Comparison of ENCODE assay signal across 9 cellular contexts in the genomic region with DNA sequence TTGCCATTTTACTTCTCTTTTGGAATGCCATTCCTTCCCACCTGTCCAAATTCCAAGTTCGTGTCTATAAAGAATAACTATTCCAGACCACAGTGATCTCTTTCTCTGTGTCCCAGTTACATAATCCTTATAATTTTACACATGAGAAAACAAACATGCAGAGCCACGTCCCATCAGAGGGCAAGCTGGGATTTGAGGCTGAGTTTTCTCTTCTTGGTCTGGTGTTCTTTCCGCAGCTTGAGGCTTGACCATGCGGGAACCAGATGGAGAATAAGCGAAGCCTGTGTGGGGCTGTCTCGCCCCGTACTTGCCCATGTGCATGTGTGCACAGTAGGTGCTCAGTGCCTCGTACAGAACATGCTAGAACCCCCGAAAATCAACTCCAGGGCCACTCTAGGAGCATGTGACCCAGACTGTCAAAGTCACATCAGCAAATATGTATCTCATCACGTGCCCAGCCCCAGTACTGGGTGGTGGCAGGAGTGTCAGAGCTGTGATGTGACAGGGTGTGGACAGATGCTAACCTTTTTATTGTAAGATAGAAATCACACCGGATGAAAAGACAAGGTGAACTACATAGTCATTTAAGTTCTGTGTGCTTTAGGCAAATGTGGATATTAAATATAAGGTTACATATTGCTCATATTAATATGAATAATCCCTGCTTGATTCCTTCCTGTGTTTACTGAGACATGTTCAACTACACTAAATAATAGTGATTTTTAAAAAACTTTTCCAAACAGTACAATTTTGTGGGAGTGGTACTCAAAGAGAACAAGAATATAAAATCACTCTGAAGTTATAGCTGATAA. TPM values are rescaled to one million over a fixed set of nuclear protein-coding genes. Genes with fewer than 3 reads are reported as not detected.
DNase-seq lines count a peak whose midpoint lies in the region; ATAC-seq, FAIRE-seq and TF ChIP-seq lines count a peak whose summit lies in the region.
"Had no signal": no experiment of that assay in that cellular context is flagged by ENCODE, and none has a peak within 500 bp of the region (broad histone marks: within the 10 kb centered on the region; RNA-seq: fewer than 3 reads in every experiment).

No MANE protein-coding gene starts in this region.

- H3K27ac Mint-ChIP-seq in T-helper 17 cell: peak overlapping the region; percentile 97

- peak overlapping the region; percentile 67 for H3K4me3 Mint-ChIP-seq in T-helper 17 cell

- no peak overlapping the region for H2AFZ ChIP-seq in endothelial cell of umbilical vein (ENCODE audit: low read depth, low read length)

- H3K36me3 Mint-ChIP-seq in T-helper 17 cell (ENCODE audit: low read depth): peaks cover 3% of the 10 kb centered on the region

- peak overlapping the region; percentile 76 for H3K4me3 ChIP-seq in GM12864 (ENCODE audit: low read depth, low read length)
- H3K4me3 ChIP-seq in endothelial cell of umbilical vein (replicated peaks in 1 of 3; ENCODE audit: insufficient read depth in 1 of 3, low read depth in 1 of 3, low read length in 3 of 3): peak overlapping the region in 2 of 3 experiments; percentile 8 to 91

- ATAC-seq in T-helper 17 cell: no peak
- ATAC-seq in HG02973 (IDR thresholded peaks at IDR 0.05; ENCODE audit: unreplicated experiment): no peak
- ATAC-seq in GM18519 (IDR thresholded peaks at IDR 0.05; ENCODE audit: low FRiP score, unreplicated experiment): no peak
- no peak for ATAC-seq in HG03521 (IDR thresholded peaks at IDR 0.05; ENCODE audit: unreplicated experiment)
- ATAC-seq: left cardiac atrium had no signal

- no peak overlapping the region for H3K27ac ChIP-seq in endothelial cell of umbilical vein (ENCODE audit: insufficient read depth, low read depth, low read length)

- intact Hi-C loops in endothelial cell of umbilical vein (cut with micrococcal nuclease): no loop called here

- peak overlapping the region; percentile 94 for H3K4me2 ChIP-seq in endothelial cell of umbilical vein (ENCODE audit: insufficient read depth, low read length)

- TF ChIP-seq CTCF in GM12864 (IDR thresholded peaks at IDR 0.05; ENCODE audit: low read depth, low read length, missing control alignments) (no peak), endothelial cell of umbilical vein (IDR thresholded peaks at IDR 0.05; ENCODE audit: extremely low read depth in 1 of 2, insufficient read depth in 1 of 2, low read depth in 1 of 2, low read length in 2 of 2) (no peak)

- CTCF ChIA-PET in endothelial cell of umbilical vein (lab: Charles Lee): interaction anchor here (1.0 to 1.6 kb wide), 2 partner anchors 44 to 373 kb away, joined by 3 to 5 read pairs; no protein-coding TSS in a partner anchor

- peaks cover 9% of the 10 kb centered on the region for H4K20me1 ChIP-seq in endothelial cell of umbilical vein (replicated peaks; ENCODE audit: control insufficient read depth, extremely low read depth, insufficient read depth, low read length)

- H3K9ac ChIP-seq in endothelial cell of umbilical vein (replicated peaks; ENCODE audit: extremely low read depth, insufficient read depth, low read length): no peak overlapping the region

- H3K4me1 Mint-ChIP-seq in T-helper 17 cell: peaks cover 26% of the 10 kb centered on the region

- H3K27me3 ChIP-seq in endothelial cell of umbilical vein (ENCODE audit: control insufficient read depth in 2 of 2, insufficient read depth in 2 of 2, low read length in 2 of 2): no peaks in the 10 kb centered on the region

- H3K36me3 ChIP-seq in endothelial cell of umbilical vein (ENCODE audit: control insufficient read depth in 2 of 2, extremely low read depth in 1 of 2, insufficient read depth in 2 of 2, low read length in 2 of 2): peaks cover 9 to 26% of the 10 kb centered on the region in 2 experiments

- dilution Hi-C loops in endothelial cell of umbilical vein (cut with MboI; ENCODE audit: extremely low pct_ligation_motif_present, low sequenced_read_pairs): no loop called here

- POLR2A ChIA-PET in endothelial cell of umbilical vein (lab: Charles Lee): no interaction called here

- no peaks in the 10 kb centered on the region for H3K27me3 Mint-ChIP-seq in T-helper 17 cell

- BruUV-seq in endothelial cell of umbilical vein (replicated peaks; lab: Mats Ljungman, UMichigan): no TSS peak

- H3K4me1 ChIP-seq in endothelial cell of umbilical vein (ENCODE audit: control insufficient read depth, extremely low read depth, insufficient read depth, low read length): peaks cover 31% of the 10 kb centered on the region

- FAIRE-seq in endothelial cell of umbilical vein (lab: Jason Lieb, UNC): no peak

- H3K9me3 ChIP-seq in T-helper 17 cell (ENCODE audit: control insufficient read depth, low read length, poor library complexity, severe bottlenecking) (no peaks in the 10 kb centered on the region), endothelial cell of umbilical vein (replicated peaks; ENCODE audit: control insufficient read depth, insufficient read depth, low read length) (no peaks in the 10 kb centered on the region)

- no peak for DNase-seq in GM12864 (ENCODE audit: low read depth)
- DNase-seq in T-helper 17 cell: no peak
- no peak for DNase-seq in endothelial cell of umbilical vein (ENCODE audit: low read depth, low spot score)
- DNase-seq in pons (ENCODE audit: low spot score): peak; percentile 66
- DNase-seq in stimulated activated CD4-positive, alpha-beta T cell treated with anti-CD3 and anti-CD28 coated beads, Interleukin-2, amount 100 ng/mL, for 24 hours: no peak
- DNase-seq: left cardiac atrium had no signal

- H3K9me1 ChIP-seq in endothelial cell of umbilical vein (replicated peaks; ENCODE audit: control insufficient read depth, extremely low read depth, insufficient read depth, low read length): no peaks in the 10 kb centered on the region

- TF ChIP-seq POLR2A in endothelial cell of umbilical vein (IDR thresholded peaks at IDR 0.05; ENCODE audit: low read depth, low read length): no peak

- H3K79me2 ChIP-seq in endothelial cell of umbilical vein (ENCODE audit: control insufficient read depth, insufficient read depth, low read length): peaks cover 74% of the 10 kb centered on the region

TF ChIP-seq in endothelial cell of umbilical vein, 7 proteins besides CTCF, POLR2A, EP300 and RAD21:
- TF ChIP-seq MYC (IDR thresholded peaks at IDR 0.05; ENCODE audit: low read depth, low read length) (no peak), POLR2AphosphoS5 (IDR thresholded peaks at IDR 0.05; ENCODE audit: insufficient read depth, low read depth, low read length) (no peak), FOS (IDR thresholded peaks at IDR 0.05; ENCODE audit: borderline replicate concordance, insufficient read depth, low read length) (no peak), JUN (IDR thresholded peaks at IDR 0.05; ENCODE audit: borderline replicate concordance, insufficient read depth, insufficient read length, low read depth) (no peak), GATA2 (IDR thresholded peaks at IDR 0.05; ENCODE audit: insufficient read depth, insufficient read length, low read depth, low read length) (no peak), EZH2 (IDR thresholded peaks at IDR 0.05; ENCODE audit: borderline replicate concordance, low read depth, low read length, severe bottlenecking) (no peak)
- TF ChIP-seq, protein P1, sequence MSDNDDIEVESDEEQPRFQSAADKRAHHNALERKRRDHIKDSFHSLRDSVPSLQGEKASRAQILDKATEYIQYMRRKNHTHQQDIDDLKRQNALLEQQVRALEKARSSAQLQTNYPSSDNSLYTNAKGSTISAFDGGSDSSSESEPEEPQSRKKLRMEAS (IDR thresholded peaks at IDR 0.05; ENCODE audit: insufficient read depth, insufficient read length): no peak

RNA-seq across cellular contexts. Expression of a gene that starts 3.2 kb away (rescaled TPM):
- 10 to 100 TPM; 53.3 to 55.1 TPM for total RNA-seq in T-helper 17 cell
- 79.3 and 105 TPM in 2 replicates for total RNA-seq in endothelial cell of umbilical vein
- polyA plus RNA-seq in endothelial cell of umbilical vein: 102 and 129 TPM in 2 replicates
- 55.2 and 65.6 TPM in 2 replicates for polyA plus RNA-seq in endothelial cell of umbilical vein (2011; cell fraction: cytosol; rRNA removed)
- polyA plus RNA-seq in endothelial cell of umbilical vein (2011; cell fraction: nucleus; rRNA removed): 40.6 and 54.9 TPM in 2 replicates
- 36.7 and 55.1 TPM in 2 replicates for polyA plus RNA-seq in endothelial cell of umbilical vein (2012)
- 112 and 120 TPM in 2 replicates for polyA minus RNA-seq in endothelial cell of umbilical vein
- 42.5 TPM for polyA minus RNA-seq in endothelial cell of umbilical vein (2011; cell fraction: cytosol; rRNA and poly(A)+ RNA removed)
- 49.7 and 74.6 TPM in 2 replicates for polyA minus RNA-seq in endothelial cell of umbilical vein (2011; cell fraction: nucleus; rRNA and poly(A)+ RNA removed)
